14 cellular contexts compared by ENCODE assay signal in genomic region chrX:136639506-136640176, GRCh38. TPM values are rescaled to one million over a fixed set of nuclear protein-coding genes. Genes with fewer than 3 reads are reported as not detected.
DNase-seq lines count a peak whose midpoint lies in the region; ATAC-seq lines count a peak whose summit lies in the region.
"Had no signal": no experiment of that assay in that cellular context is flagged by ENCODE, and none has a peak within 500 bp of the region (broad histone marks: within the 10 kb centered on the region; RNA-seq: fewer than 3 reads in every experiment).

No MANE protein-coding gene starts in this region.

- peak overlapping the region; percentile 18; the same call in 1 of the 2 replicates for H3K4me3 ChIP-seq in SK-N-MC
- H3K4me3 ChIP-seq: heart right ventricle, lower lobe of right lung had no signal

- peak; percentile 32 for DNase-seq in activated naive CD4-positive, alpha-beta T cell treated with anti-CD3 and anti-CD28 coated beads for 36 hours
- no peak for DNase-seq in activated naive CD4-positive, alpha-beta T cell (lab: John Stamatoyannopoulos, UW)
- DNase-seq in SK-N-MC (ENCODE audit: low read depth, low spot score) (peak; percentile 44), amniotic stem cell (lab: John Stamatoyannopoulos, UW) (peak; percentile 1), GOT3 (lab: John Stamatoyannopoulos, UW) (no peak), SHP77 treated with DMSO at 0.1 percent for 48 hours (lab: John Stamatoyannopoulos, UW) (no peak), NCI-H526 treated with DMSO at 0.1 percent for 48 hours (lab: John Stamatoyannopoulos, UW) (no peak)
- peak in 1 of 2 donors; percentile 49 for DNase-seq in stimulated activated effector memory CD8-positive, alpha-beta T cell treated with anti-CD3 and anti-CD28 coated beads, Interleukin-12 subunit alpha, Interleukin-12 subunit beta, amount 100 ng/mL, for 72 hours (ENCODE audit: low spot score in 2 of 2)
- DNase-seq: heart right ventricle, lower lobe of right lung, NCI-H2227 treated with DMSO at 0.1 percent for 48 hours, nucleus accumbens had no signal

- no peaks in the 10 kb centered on the region for H3K27me3 Mint-ChIP-seq in activated naive CD4-positive, alpha-beta T cell treated with anti-CD3 and anti-CD28 coated beads for 36 hours (ENCODE audit: low read depth)
- H3K27me3 Mint-ChIP-seq: B cell had no signal

- peaks cover 84% of the 10 kb centered on the region for H3K4me1 Mint-ChIP-seq in activated naive CD4-positive, alpha-beta T cell treated with anti-CD3 and anti-CD28 coated beads for 36 hours (ENCODE audit: low read depth)
- peaks cover 71% of the 10 kb centered on the region for H3K4me1 Mint-ChIP-seq in stimulated activated effector memory CD8-positive, alpha-beta T cell treated with anti-CD3 and anti-CD28 coated beads, Interleukin-12 subunit alpha, Interleukin-12 subunit beta, amount 100 ng/mL, for 72 hours

- intact Hi-C loops in activated naive CD4-positive, alpha-beta T cell treated with anti-CD3 and anti-CD28 coated beads for 36 hours (cut with micrococcal nuclease) = no loop called here

- CTCF ChIA-PET in activated naive CD4-positive, alpha-beta T cell treated with anti-CD3 and anti-CD28 coated beads for 36 hours (lab: Charles Lee) = interaction anchor here (0.8 to 0.9 kb wide), 2 partner anchors 23 to 40 kb away, joined by 3 read pairs; no protein-coding TSS in a partner anchor

- H3K27ac ChIP-seq in SK-N-MC = peak overlapping the region; percentile 7; the same call in 1 of the 2 replicates
- H3K27ac ChIP-seq: lower lobe of right lung had no signal

- peak overlapping the region; percentile 80 for H3K4me3 Mint-ChIP-seq in activated naive CD4-positive, alpha-beta T cell treated with anti-CD3 and anti-CD28 coated beads for 36 hours
- peak overlapping the region; percentile 72 for H3K4me3 Mint-ChIP-seq in stimulated activated effector memory CD8-positive, alpha-beta T cell treated with anti-CD3 and anti-CD28 coated beads, Interleukin-12 subunit alpha, Interleukin-12 subunit beta, amount 100 ng/mL, for 72 hours
- H3K4me3 Mint-ChIP-seq: B cell had no signal

- peak; percentile 66 for ATAC-seq in stimulated activated effector memory CD8-positive, alpha-beta T cell treated with anti-CD3 and anti-CD28 coated beads, Interleukin-12 subunit alpha, Interleukin-12 subunit beta, amount 100 ng/mL, for 72 hours
- ATAC-seq: heart right ventricle, lower lobe of right lung had no signal

- H3K9ac ChIP-seq in SK-N-MC (ENCODE audit: insufficient read length) = no peak overlapping the region

- peaks cover 16% of the 10 kb centered on the region for H3K36me3 Mint-ChIP-seq in activated naive CD4-positive, alpha-beta T cell treated with anti-CD3 and anti-CD28 coated beads for 36 hours (ENCODE audit: low read depth)
- peaks cover 22% of the 10 kb centered on the region for H3K36me3 Mint-ChIP-seq in stimulated activated effector memory CD8-positive, alpha-beta T cell treated with anti-CD3 and anti-CD28 coated beads, Interleukin-12 subunit alpha, Interleukin-12 subunit beta, amount 100 ng/mL, for 72 hours

- no peaks in the 10 kb centered on the region for H3K9me3 Mint-ChIP-seq in activated naive CD4-positive, alpha-beta T cell treated with anti-CD3 and anti-CD28 coated beads for 36 hours
- no peaks in the 10 kb centered on the region for H3K9me3 Mint-ChIP-seq in stimulated activated effector memory CD8-positive, alpha-beta T cell treated with anti-CD3 and anti-CD28 coated beads, Interleukin-12 subunit alpha, Interleukin-12 subunit beta, amount 100 ng/mL, for 72 hours

- no peaks in the 10 kb centered on the region for H3K9me3 ChIP-seq in SK-N-MC (ENCODE audit: low read depth, low read length)
- H3K9me3 ChIP-seq: heart right ventricle, lower lobe of right lung had no signal

- no peaks in the 10 kb centered on the region for H3K36me3 ChIP-seq in SK-N-MC (ENCODE audit: insufficient read depth, low read length)
- H3K36me3 ChIP-seq: heart right ventricle, lower lobe of right lung had no signal

- peak overlapping the region; percentile 82 for H3K27ac Mint-ChIP-seq in activated naive CD4-positive, alpha-beta T cell treated with anti-CD3 and anti-CD28 coated beads for 36 hours
- H3K27ac Mint-ChIP-seq in stimulated activated effector memory CD8-positive, alpha-beta T cell treated with anti-CD3 and anti-CD28 coated beads, Interleukin-12 subunit alpha, Interleukin-12 subunit beta, amount 100 ng/mL, for 72 hours = peak overlapping the region; percentile 78
- H3K27ac Mint-ChIP-seq: B cell had no signal

RNA-seq across cellular contexts. Expression of gene CD40LG, which starts 8.3 kb away (rescaled TPM):
- 100 to 1,000 TPM; 121 to 122 TPM for total RNA-seq in activated naive CD4-positive, alpha-beta T cell treated with anti-CD3 and anti-CD28 coated beads for 36 hours
- total RNA-seq: RPMI7951 had no signal

Comparison
In these comparisons a context has a peak if more than half of its experiments do, and no peak if none do; other contexts are left out.
1. DNase-seq: peak in activated naive CD4-positive, alpha-beta T cell treated with anti-CD3 and anti-CD28 coated beads for 36 hours (single experiment), SK-N-MC (single experiment) and amniotic stem cell (single experiment); none in activated naive CD4-positive, alpha-beta T cell (0 of 4), GOT3 (single experiment), SHP77 treated with DMSO at 0.1 percent for 48 hours (single experiment) and NCI-H526 treated with DMSO at 0.1 percent for 48 hours (single experiment).